In genomic region chr9:129191234-129191633, GRCh38 we compare ENCODE assay signal across 8 cellular contexts. TPM values are rescaled to one million over a fixed set of nuclear protein-coding genes. Genes with fewer than 3 reads are reported as not detected.
"Had no signal": no experiment of that assay in that cellular context is flagged by ENCODE, and none has a peak within 500 bp of the region (broad histone marks: within the 10 kb centered on the region; RNA-seq: fewer than 3 reads in every experiment).

No MANE protein-coding gene starts in this region.

- H3K4me2 ChIP-seq: KMS-11 had no signal

- DNase-seq: IMR-90, KBM-7, KG1 had no signal

- H3K4me1 Mint-ChIP-seq: IgD-negative memory B cell had no signal

- H3K27ac Mint-ChIP-seq: IgD-negative memory B cell had no signal

- H3K4me3 Mint-ChIP-seq: IgD-negative memory B cell had no signal

- H3K27ac ChIP-seq: HL-60, KMS-11 had no signal

- H3K9ac ChIP-seq: KMS-11 had no signal

- ATAC-seq: HepG2 had no signal

- FAIRE-seq: HepG2, HTR-8/SVneo had no signal

RNA-seq across cellular contexts. Expression of gene IER5L, which starts 13.2 kb away (rescaled TPM):
- polyA plus RNA-seq: IgD-negative memory B cell had no signal
